ENCODE assay signal across 12 cellular contexts in genomic region chr5:160262665-160263064, GRCh38. TPM values are rescaled to one million over a fixed set of nuclear protein-coding genes. Genes with fewer than 3 reads are reported as not detected.
DNase-seq lines count a peak whose midpoint lies in the region; ATAC-seq and TF ChIP-seq lines count a peak whose summit lies in the region.
"Had no signal": no experiment of that assay in that cellular context is flagged by ENCODE, and none has a peak within 500 bp of the region (broad histone marks: within the 10 kb centered on the region; RNA-seq: fewer than 3 reads in every experiment).

No MANE protein-coding gene starts in this region.

- H3K4me2 ChIP-seq in OCI-LY7 (ENCODE audit: low read length) = peak overlapping the region; percentile 15; the same call in 1 of the 2 replicates

- H3K9me2 ChIP-seq in OCI-LY7 (ENCODE audit: insufficient read depth, low read length) = no peaks in the 10 kb centered on the region

- no peaks in the 10 kb centered on the region for H4K20me1 ChIP-seq in OCI-LY7 (ENCODE audit: insufficient read depth, low read length)

- DNase-seq in cardiac muscle cell (ENCODE audit: low read depth in 1 of 2, low spot score in 1 of 2) (peak in 1 of 2 donors; percentile 25), cardiac septum (ENCODE audit: low spot score) (no peak), OCI-LY7 (ENCODE audit: low spot score) (peak; percentile 16), hepatic stellate cell (ENCODE audit: low spot score) (peak; percentile 31), type B pancreatic cell (ENCODE audit: extremely low spot score, unreplicated experiment) (no peak)
- no peak for DNase-seq in activated naive CD8-positive, alpha-beta T cell treated with anti-CD3 and anti-CD28 coated beads, Interleukin-2, amount 50 U/mL, for 24 hours
- DNase-seq in activated naive CD4-positive, alpha-beta T cell treated with anti-CD3 and anti-CD28 coated beads, Interleukin-2, amount 50 U/mL, for 72 hours (ENCODE audit: low spot score in 2 of 2) = no peak
- DNase-seq: NK-92 treated with Interleukin-12 subunit alpha and Interleukin-12 subunit beta, amount 100 ng/mL, for 24 hours had no signal

- ATAC-seq in activated naive CD8-positive, alpha-beta T cell treated with anti-CD3 and anti-CD28 coated beads, Interleukin-2, amount 50 U/mL, for 24 hours = no peak
- ATAC-seq in activated naive CD4-positive, alpha-beta T cell treated with anti-CD3 and anti-CD28 coated beads, Interleukin-2, amount 50 U/mL, for 72 hours = no peak
- ATAC-seq in GM19023 (IDR thresholded peaks at IDR 0.05; ENCODE audit: unreplicated experiment) = no peak
- ATAC-seq: activated T-helper 17 cell treated with anti-CD3 and anti-CD28 coated beads, Interleukin-2, amount 50 U/mL, for 72 hours had no signal

- no peaks in the 10 kb centered on the region for H3K27me3 ChIP-seq in cardiac muscle cell

- no peaks in the 10 kb centered on the region for H3K9me3 ChIP-seq in cardiac muscle cell (ENCODE audit: low read depth)
- H3K9me3 ChIP-seq in OCI-LY7 (ENCODE audit: low read length) = no peaks in the 10 kb centered on the region

- H3K79me2 ChIP-seq in OCI-LY7 (ENCODE audit: insufficient read depth, low read depth, low read length) = no peaks in the 10 kb centered on the region

- no peaks in the 10 kb centered on the region for H3K9me3 Mint-ChIP-seq in type B pancreatic cell
- no peaks in the 10 kb centered on the region for H3K9me3 Mint-ChIP-seq in activated naive CD8-positive, alpha-beta T cell treated with anti-CD3 and anti-CD28 coated beads, Interleukin-2, amount 50 U/mL, for 24 hours
- no peaks in the 10 kb centered on the region for H3K9me3 Mint-ChIP-seq in activated naive CD4-positive, alpha-beta T cell treated with anti-CD3 and anti-CD28 coated beads, Interleukin-2, amount 50 U/mL, for 72 hours
- H3K9me3 Mint-ChIP-seq: activated T-helper 17 cell treated with anti-CD3 and anti-CD28 coated beads, Interleukin-2, amount 50 U/mL, for 72 hours had no signal

- BruUV-seq in OCI-LY7 (replicated peaks; lab: Mats Ljungman, UMichigan) = no TSS peak

- intact Hi-C loops in cardiac septum (cut with DNase I) = no loop called here
- intact Hi-C loops in OCI-LY7 (cut with micrococcal nuclease; ENCODE audit: unreplicated experiment) = no loop called here

- H3K4me3 ChIP-seq in cardiac muscle cell (no peak overlapping the region), OCI-LY7 (ENCODE audit: low read depth, low read length, poor library complexity, severe bottlenecking) (no peak overlapping the region)
- H3K4me3 ChIP-seq: coronary artery had no signal

- H3K36me3 ChIP-seq in cardiac muscle cell (peaks cover 7% of the 10 kb centered on the region), OCI-LY7 (ENCODE audit: insufficient read depth, low read length) (no peaks in the 10 kb centered on the region)

- peaks cover 42% of the 10 kb centered on the region for H3K4me1 Mint-ChIP-seq in type B pancreatic cell (ENCODE audit: unreplicated experiment)
- no peaks in the 10 kb centered on the region for H3K4me1 Mint-ChIP-seq in activated naive CD8-positive, alpha-beta T cell treated with anti-CD3 and anti-CD28 coated beads, Interleukin-2, amount 50 U/mL, for 24 hours
- H3K4me1 Mint-ChIP-seq: activated T-helper 17 cell treated with anti-CD3 and anti-CD28 coated beads, Interleukin-2, amount 50 U/mL, for 72 hours had no signal

- H3K27ac ChIP-seq in cardiac muscle cell = peak overlapping the region; percentile 89
- no peak overlapping the region for H3K27ac ChIP-seq in OCI-LY7 (ENCODE audit: low read depth, low read length, poor library complexity, severe bottlenecking)
- H3K27ac ChIP-seq: coronary artery had no signal

- no peaks in the 10 kb centered on the region for H3K27me3 Mint-ChIP-seq in type B pancreatic cell
- peaks cover 2% of the 10 kb centered on the region for H3K27me3 Mint-ChIP-seq in activated naive CD8-positive, alpha-beta T cell treated with anti-CD3 and anti-CD28 coated beads, Interleukin-2, amount 50 U/mL, for 24 hours

- peak overlapping the region; percentile 49; the same call in 1 of the 2 replicates for H2AFZ ChIP-seq in OCI-LY7 (ENCODE audit: low read length)

- no peak overlapping the region for H3K4me3 Mint-ChIP-seq in type B pancreatic cell
- H3K4me3 Mint-ChIP-seq in activated naive CD8-positive, alpha-beta T cell treated with anti-CD3 and anti-CD28 coated beads, Interleukin-2, amount 50 U/mL, for 24 hours = no peak overlapping the region
- H3K4me3 Mint-ChIP-seq: activated T-helper 17 cell treated with anti-CD3 and anti-CD28 coated beads, Interleukin-2, amount 50 U/mL, for 72 hours had no signal

- H3K27ac Mint-ChIP-seq in type B pancreatic cell = peak overlapping the region; percentile 94
- no peak overlapping the region for H3K27ac Mint-ChIP-seq in activated naive CD8-positive, alpha-beta T cell treated with anti-CD3 and anti-CD28 coated beads, Interleukin-2, amount 50 U/mL, for 24 hours
- no peak overlapping the region for H3K27ac Mint-ChIP-seq in activated naive CD4-positive, alpha-beta T cell treated with anti-CD3 and anti-CD28 coated beads, Interleukin-2, amount 50 U/mL, for 72 hours
- H3K27ac Mint-ChIP-seq: activated T-helper 17 cell treated with anti-CD3 and anti-CD28 coated beads, Interleukin-2, amount 50 U/mL, for 72 hours had no signal

- H3K4me1 ChIP-seq in cardiac muscle cell (ENCODE audit: low read depth) (peaks cover 43% of the 10 kb centered on the region), OCI-LY7 (ENCODE audit: insufficient read depth, low read length, poor library complexity, severe bottlenecking) (peaks cover 16% of the 10 kb centered on the region)

- no peak for TF ChIP-seq CTCF in cardiac muscle cell (IDR thresholded peaks at IDR 0.05; ENCODE audit: low read depth, low read length)
- no peak for TF ChIP-seq CTCF in OCI-LY7 (conservative IDR thresholded peaks at IDR 0.05; ENCODE audit: low read length)
- no peak for TF ChIP-seq CTCF in type B pancreatic cell (conservative IDR thresholded peaks at IDR 0.05)

- peaks cover 10% of the 10 kb centered on the region for H3K36me3 Mint-ChIP-seq in type B pancreatic cell
- H3K36me3 Mint-ChIP-seq in activated naive CD8-positive, alpha-beta T cell treated with anti-CD3 and anti-CD28 coated beads, Interleukin-2, amount 50 U/mL, for 24 hours (ENCODE audit: low read depth) = no peaks in the 10 kb centered on the region
- H3K36me3 Mint-ChIP-seq in activated naive CD4-positive, alpha-beta T cell treated with anti-CD3 and anti-CD28 coated beads, Interleukin-2, amount 50 U/mL, for 72 hours = no peaks in the 10 kb centered on the region

- CTCF ChIA-PET in OCI-LY7 (lab: Charles Lee; ENCODE audit: unreplicated experiment) = interaction anchor here (0.7 kb wide), 1 partner anchor 36 kb away, joined by 3 read pairs; no protein-coding TSS in a partner anchor

- POLR2A ChIA-PET in OCI-LY7 (lab: Charles Lee) = interaction anchor here (1.1 kb wide), 1 partner anchor 42 kb away, joined by 4 read pairs; no protein-coding TSS in a partner anchor

RNA-seq across cellular contexts. Expression of gene FABP6, which starts 33.4 kb away (rescaled TPM):
- not detected in 2 replicates for total RNA-seq in cardiac muscle cell
- polyA plus RNA-seq in cardiac muscle cell = 0.34 TPM in 1 of 2 replicates, not detected in the other
- total RNA-seq in cardiac septum = not detected
- 0.69 and 1.9 TPM in 2 replicates for total RNA-seq in OCI-LY7 (2014; rRNA removed; shearing (Covaris generic))
- total RNA-seq in OCI-LY7 (2022) = not detected in 2 replicates
- total RNA-seq in type B pancreatic cell (ENCODE audit: low replicate concordance) = 0.85 and 6.3 TPM in 2 replicates
- not detected for total RNA-seq in activated naive CD4-positive, alpha-beta T cell treated with anti-CD3 and anti-CD28 coated beads, Interleukin-2, amount 50 U/mL, for 72 hours
- total RNA-seq: subcutaneous adipose tissue had no signal

RNA-seq across cellular contexts. Expression of gene CCNJL, which starts 49.7 kb away (rescaled TPM):
- total RNA-seq in cardiac muscle cell = 14.2 and 16.1 TPM in 2 replicates
- polyA plus RNA-seq in cardiac muscle cell = 12.1 and 14.1 TPM in 2 replicates
- total RNA-seq in cardiac septum = 6.3 TPM
- not detected in 2 replicates for total RNA-seq in OCI-LY7 (2014; rRNA removed; shearing (Covaris generic))
- not detected in 2 replicates for total RNA-seq in OCI-LY7 (2022)
- total RNA-seq in type B pancreatic cell (ENCODE audit: low replicate concordance) = 7.2 and 16.6 TPM in 2 replicates
- total RNA-seq in activated naive CD4-positive, alpha-beta T cell treated with anti-CD3 and anti-CD28 coated beads, Interleukin-2, amount 50 U/mL, for 72 hours = under 1 TPM; 0.07 to 0.12 TPM
- total RNA-seq: activated T-helper 17 cell treated with anti-CD3 and anti-CD28 coated beads, Interleukin-2, amount 50 U/mL, for 72 hours had no signal

Comparison
In these comparisons a context has a peak if more than half of its experiments do, and no peak if none do; other contexts are left out.
1. DNase-seq: peak in OCI-LY7 (single experiment) and hepatic stellate cell (single experiment); none in cardiac septum (single experiment), type B pancreatic cell (single experiment), activated naive CD8-positive, alpha-beta T cell treated with anti-CD3 and anti-CD28 coated beads, Interleukin-2, amount 50 U/mL, for 24 hours (single experiment) and activated naive CD4-positive, alpha-beta T cell treated with anti-CD3 and anti-CD28 coated beads, Interleukin-2, amount 50 U/mL, for 72 hours (0 of 2).